12 cellular contexts compared by ENCODE assay signal in genomic region chr3:65939184-65939583, GRCh38.
"Had no signal": no experiment of that assay in that cellular context is flagged by ENCODE, and none has a peak within 500 bp of the region (broad histone marks: within the 10 kb centered on the region; RNA-seq: fewer than 3 reads in every experiment).

No MANE protein-coding gene starts in this region.

- H3K27me3 ChIP-seq: stomach had no signal

- ATAC-seq: naive thymus-derived CD8-positive, alpha-beta T cell; right cardiac atrium; T-cell had no signal

- H3K9me3 ChIP-seq: prostate gland, stomach had no signal

- H3K4me1 ChIP-seq: prostate gland had no signal

- H3K27ac ChIP-seq: prostate gland, stomach had no signal

- H3K36me3 ChIP-seq: prostate gland, stomach had no signal

- H3K4me3 ChIP-seq: prostate gland, stomach had no signal

- DNase-seq: activated CD4-positive, alpha-beta T cell treated with anti-CD3 and anti-CD28 coated beads, Interleukin-2, amount 50 U/mL, for 1 hour; activated CD8-positive, alpha-beta memory T cell treated with anti-CD3 and anti-CD28 coated beads for 24 hours; activated naive CD8-positive, alpha-beta T cell treated with anti-CD3 and anti-CD28 coated beads for 36 hours; cortex of kidney; effector CD4-positive, alpha-beta T cell; naive thymus-derived CD8-positive, alpha-beta T cell; right cardiac atrium; stomach; T-cell; T-helper 9 cell had no signal

- FAIRE-seq: frontal cortex had no signal
